In the genomic region with DNA sequence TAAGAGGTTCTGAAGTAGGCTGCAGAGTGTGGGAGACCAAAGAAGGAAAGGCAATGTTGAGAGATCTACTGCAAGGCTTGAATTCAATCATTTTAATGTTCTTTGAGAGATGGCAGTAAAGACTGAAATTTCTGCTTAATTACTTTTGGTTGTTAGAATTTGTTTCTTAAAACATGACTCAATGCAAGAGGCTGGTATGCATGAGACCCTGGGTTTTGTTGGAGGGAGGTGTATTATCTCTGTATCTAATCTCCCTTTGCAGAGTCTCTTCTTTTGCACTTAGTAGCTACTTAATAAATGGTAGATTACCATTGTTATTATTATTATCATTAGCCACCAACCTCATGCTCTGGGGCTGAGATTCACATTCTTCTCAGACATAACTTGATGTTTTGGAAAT, we compare ENCODE assay signal across 21 cellular contexts.
"Had no signal": no experiment of that assay in that cellular context is flagged by ENCODE, and none has a peak within 500 bp of the region (broad histone marks: within the 10 kb centered on the region; RNA-seq: fewer than 3 reads in every experiment).

No MANE protein-coding gene starts in this region.

- H3K4me3 ChIP-seq: breast epithelium, colonic mucosa, esophagus muscularis mucosa, gastrocnemius medialis, left ventricle myocardium inferior, neural progenitor cell, spleen, thyroid gland had no signal

- H3K9ac ChIP-seq: neural progenitor cell had no signal

- H3K36me3 ChIP-seq: breast epithelium, colonic mucosa, esophagus muscularis mucosa, gastrocnemius medialis, left ventricle myocardium inferior, neural progenitor cell, spleen, thyroid gland, WERI-Rb-1 had no signal

- H3K9me3 ChIP-seq: breast epithelium, colonic mucosa, esophagus muscularis mucosa, gastrocnemius medialis, left ventricle myocardium inferior, spleen, thyroid gland had no signal

- ATAC-seq: gastrocnemius medialis; naive thymus-derived CD8-positive, alpha-beta T cell had no signal

- H3K27ac ChIP-seq: colonic mucosa, esophagus muscularis mucosa, gastrocnemius medialis, left ventricle myocardium inferior, neural progenitor cell, spleen, thyroid gland, WERI-Rb-1 had no signal

- H2AFZ ChIP-seq: neural progenitor cell had no signal

- H3K4me1 ChIP-seq: breast epithelium, colonic mucosa, esophagus muscularis mucosa, left ventricle myocardium inferior, spleen, thyroid gland had no signal

- H3K4me3 Mint-ChIP-seq: activated naive CD4-positive, alpha-beta T cell treated with anti-CD3 and anti-CD28 coated beads for 36 hours; activated naive CD8-positive, alpha-beta T cell treated with anti-CD3 and anti-CD28 coated beads, Interleukin-2, amount 10 ng/mL, durations not matched to agents 7 days and 5 days; naive thymus-derived CD8-positive, alpha-beta T cell; neural progenitor cell; stimulated activated naive CD8-positive, alpha-beta T cell treated with anti-CD3 and anti-CD28 coated beads, Interleukin-15, Interleukin-2, amounts not matched to agents 100 ng/mL and 50 ng/mL, for 24 hours had no signal

- H3K27me3 ChIP-seq: breast epithelium, colonic mucosa, esophagus muscularis mucosa, gastrocnemius medialis, neural progenitor cell, thyroid gland had no signal

- H3K4me2 ChIP-seq: neural progenitor cell had no signal

- H3K27ac Mint-ChIP-seq: activated naive CD4-positive, alpha-beta T cell treated with anti-CD3 and anti-CD28 coated beads for 36 hours; activated naive CD8-positive, alpha-beta T cell treated with anti-CD3 and anti-CD28 coated beads, Interleukin-2, amount 10 ng/mL, durations not matched to agents 7 days and 5 days; naive thymus-derived CD8-positive, alpha-beta T cell; neural progenitor cell; stimulated activated naive CD8-positive, alpha-beta T cell treated with anti-CD3 and anti-CD28 coated beads, Interleukin-15, Interleukin-2, amounts not matched to agents 100 ng/mL and 50 ng/mL, for 24 hours had no signal

- DNase-seq: activated CD4-positive, alpha-beta T cell treated with anti-CD3 and anti-CD28 coated beads for 1 hour; activated CD4-positive, alpha-beta T cell treated with anti-CD3 and anti-CD28 coated beads, Interleukin-2, amount 50 U/mL, for 4 hours; activated naive CD4-positive, alpha-beta T cell treated with anti-CD3 and anti-CD28 coated beads for 36 hours; activated naive CD8-positive, alpha-beta T cell treated with anti-CD3 and anti-CD28 coated beads, Interleukin-2, amount 10 ng/mL, durations not matched to agents 7 days and 5 days; activated T-cell treated with anti-CD3 and anti-CD28 coated beads for 4 hours; amniotic stem cell; colonic mucosa; gastrocnemius medialis; hippocampal formation; left ventricle myocardium inferior; naive thymus-derived CD8-positive, alpha-beta T cell; posterior cingulate gyrus; spleen; stimulated activated CD4-positive, alpha-beta T cell treated with anti-CD3 and anti-CD28 coated beads, Interleukin-4, amount 100 ng/mL, for 1 hour; substantia nigra; thyroid gland; WERI-Rb-1 had no signal

- H3K36me3 Mint-ChIP-seq: activated naive CD8-positive, alpha-beta T cell treated with anti-CD3 and anti-CD28 coated beads, Interleukin-2, amount 10 ng/mL, durations not matched to agents 7 days and 5 days; naive thymus-derived CD8-positive, alpha-beta T cell; neural progenitor cell had no signal

- H3K9me3 Mint-ChIP-seq: activated naive CD4-positive, alpha-beta T cell treated with anti-CD3 and anti-CD28 coated beads for 36 hours; activated naive CD8-positive, alpha-beta T cell treated with anti-CD3 and anti-CD28 coated beads, Interleukin-2, amount 10 ng/mL, durations not matched to agents 7 days and 5 days; naive thymus-derived CD8-positive, alpha-beta T cell; neural progenitor cell; stimulated activated naive CD8-positive, alpha-beta T cell treated with anti-CD3 and anti-CD28 coated beads, Interleukin-15, Interleukin-2, amounts not matched to agents 100 ng/mL and 50 ng/mL, for 24 hours had no signal

- H3K4me1 Mint-ChIP-seq: activated naive CD8-positive, alpha-beta T cell treated with anti-CD3 and anti-CD28 coated beads, Interleukin-2, amount 10 ng/mL, durations not matched to agents 7 days and 5 days; naive thymus-derived CD8-positive, alpha-beta T cell had no signal
